1 cellular context compared by ENCODE assay signal in the genomic region with DNA sequence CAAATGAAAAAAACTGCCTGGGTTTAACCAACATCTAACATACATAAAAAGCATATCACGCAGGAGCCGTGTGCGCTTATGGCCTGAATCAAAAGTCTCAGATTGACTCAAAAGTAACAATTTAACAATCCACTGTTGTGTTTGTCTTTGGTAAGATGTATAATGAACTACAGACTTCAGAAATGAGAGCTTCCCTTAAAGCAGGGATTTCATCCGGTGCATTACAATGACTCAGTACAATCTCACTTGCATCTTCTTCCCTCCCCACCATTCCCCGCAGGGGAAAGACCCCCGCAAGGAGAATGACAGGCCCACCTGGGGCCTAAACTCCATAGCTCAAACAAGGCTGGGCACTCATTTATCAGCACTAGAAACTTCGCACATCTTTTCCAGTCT.
TF ChIP-seq lines count a peak whose summit lies in the region.

No MANE protein-coding gene starts in this region.

TF ChIP-seq in A549, 52 proteins besides CTCF, POLR2A, EP300 and RAD21 (continued from another document):
- TF ChIP-seq FOXS1 (CRISPR knock-in tag; IDR thresholded peaks at IDR 0.05) (no peak), PHF8 (IDR thresholded peaks at IDR 0.05; ENCODE audit: borderline replicate concordance, low read depth) (no peak), ZSCAN20 (CRISPR knock-in tag; IDR thresholded peaks at IDR 0.05) (no peak)
- TF ChIP-seq, protein P1, sequence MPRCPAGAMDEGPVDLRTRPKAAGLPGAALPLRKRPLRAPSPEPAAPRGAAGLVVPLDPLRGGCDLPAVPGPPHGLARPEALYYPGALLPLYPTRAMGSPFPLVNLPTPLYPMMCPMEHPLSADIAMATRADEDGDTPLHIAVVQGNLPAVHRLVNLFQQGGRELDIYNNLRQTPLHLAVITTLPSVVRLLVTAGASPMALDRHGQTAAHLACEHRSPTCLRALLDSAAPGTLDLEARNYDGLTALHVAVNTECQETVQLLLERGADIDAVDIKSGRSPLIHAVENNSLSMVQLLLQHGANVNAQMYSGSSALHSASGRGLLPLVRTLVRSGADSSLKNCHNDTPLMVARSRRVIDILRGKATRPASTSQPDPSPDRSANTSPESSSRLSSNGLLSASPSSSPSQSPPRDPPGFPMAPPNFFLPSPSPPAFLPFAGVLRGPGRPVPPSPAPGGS (IDR thresholded peaks at IDR 0.05) = no peak
